ENCODE assay signal across 19 cellular contexts in the genomic region with DNA sequence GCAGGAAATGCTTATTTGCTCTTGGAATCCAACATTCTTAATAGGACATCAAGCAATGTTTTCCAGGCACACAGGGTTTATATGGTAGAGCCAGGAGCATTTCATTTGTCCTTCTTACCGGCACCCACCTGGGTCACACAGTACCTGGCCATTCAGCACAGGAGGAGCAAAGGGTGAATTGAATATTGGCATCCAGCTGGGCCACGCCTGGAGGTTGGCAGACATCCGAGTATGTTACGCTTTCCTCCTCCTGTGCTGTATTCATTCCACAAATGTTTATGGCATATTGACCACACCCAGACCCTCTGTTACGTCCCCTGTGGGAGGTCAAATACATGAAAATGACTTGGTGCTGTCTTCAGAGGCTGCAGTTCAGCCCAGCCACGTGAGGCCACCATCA.
A peak's percentile ranks its signal among the peaks of the same experiment; 100 is the strongest.
DNase-seq lines count a peak whose midpoint lies in the region; ATAC-seq and TF ChIP-seq lines count a peak whose summit lies in the region.
"Had no signal": no experiment of that assay in that cellular context is flagged by ENCODE, and none has a peak within 500 bp of the region (broad histone marks: within the 10 kb centered on the region; RNA-seq: fewer than 3 reads in every experiment).

No MANE protein-coding gene starts in this region.

- no peaks in the 10 kb centered on the region for H4K20me1 ChIP-seq in HCT116 (ENCODE audit: insufficient read depth)

- no peak overlapping the region for H3K27ac Mint-ChIP-seq in CD14-positive monocyte
- H3K27ac Mint-ChIP-seq: natural killer cell had no signal

- H3K4me3 ChIP-seq in AG10803 (ENCODE audit: low read length) = no peak overlapping the region
- no peak overlapping the region for H3K4me3 ChIP-seq in HCT116 (replicated peaks in 1 of 2; ENCODE audit: low read depth in 1 of 2, low read length in 2 of 2)
- no peak overlapping the region for H3K4me3 ChIP-seq in fibroblast of the aortic adventitia (ENCODE audit: low read depth, low read length)
- H3K4me3 ChIP-seq: lung, SK-N-MC, testis had no signal

- no TSS peak for BruUV-seq in HCT116 (replicated peaks; lab: Mats Ljungman, UMichigan)

- ATAC-seq in HCT116 (peak; percentile 74), HG03432 (IDR thresholded peaks at IDR 0.05; ENCODE audit: unreplicated experiment) (no peak), HG03025 (IDR thresholded peaks at IDR 0.05; ENCODE audit: low FRiP score, unreplicated experiment) (no peak)
- ATAC-seq: natural killer cell had no signal

- DNase-seq in AG10803 (ENCODE audit: low read depth) = peak; percentile 56
- DNase-seq in HCT116 (ENCODE audit: low read depth, low spot score) = peak; percentile 7
- no peak for DNase-seq in RWPE1 (ENCODE audit: low spot score)
- peak; percentile 53 for DNase-seq in fibroblast of the aortic adventitia (ENCODE audit: low read depth)
- no peak for DNase-seq in CD14-positive monocyte (ENCODE audit: low spot score)
- DNase-seq in activated CD4-positive, alpha-beta T cell treated with anti-CD3 and anti-CD28 coated beads for 1 hour = no peak
- DNase-seq: activated CD4-positive, alpha-beta T cell treated with anti-CD3 and anti-CD28 coated beads for 48 hours; activated CD8-positive, alpha-beta memory T cell treated with anti-CD3 and anti-CD28 coated beads, Interleukin-2, amount 50 U/mL, for 48 hours; Caco-2; KBM-7; natural killer cell; NCI-H1105 treated with DMSO at 0.1 percent for 48 hours; NCI-H446; posterior cingulate gyrus had no signal

- peaks cover 15% of the 10 kb centered on the region for H3K4me1 Mint-ChIP-seq in CD14-positive monocyte
- H3K4me1 Mint-ChIP-seq: natural killer cell had no signal

- intact Hi-C loops in HCT116 (cut with micrococcal nuclease) (no loop called here), CD14-positive monocyte (cut with micrococcal nuclease) (no loop called here)

- peak overlapping the region; percentile 2 for H2AFZ ChIP-seq in HCT116 (ENCODE audit: low read depth, low read length, poor library complexity, severe bottlenecking)

- no peak for TF ChIP-seq CTCF in AG10803 (conservative IDR thresholded peaks at IDR 0.05; ENCODE audit: low read length)
- no peak for TF ChIP-seq CTCF in HCT116 (IDR thresholded peaks at IDR 0.05 in 2 of 3, conservative IDR thresholded peaks at IDR 0.05 in 1 of 3; ENCODE audit: borderline replicate concordance in 1 of 3, insufficient read depth in 1 of 3, low read depth in 2 of 3, low read length in 2 of 3)
- no peak for TF ChIP-seq CTCF in RWPE1 (conservative IDR thresholded peaks at IDR 0.05; ENCODE audit: low read depth)
- no peak for TF ChIP-seq CTCF in fibroblast of the aortic adventitia (IDR thresholded peaks at IDR 0.05; ENCODE audit: insufficient read depth, low read length)
- no peak for TF ChIP-seq CTCF in CD14-positive monocyte (IDR thresholded peaks at IDR 0.05)

- H3K9me3 ChIP-seq in HCT116 (ENCODE audit: control insufficient read depth in 1 of 2, insufficient read depth in 1 of 2, low read depth in 1 of 2, low read length in 2 of 2) = no peaks in the 10 kb centered on the region
- H3K9me3 ChIP-seq: Caco-2, testis had no signal

- POLR2A ChIA-PET in HCT116 (lab: Charles Lee) (no interaction called here), RWPE1 (lab: Yijun Ruan, JAX; ENCODE audit: low non-redundant PET) (no interaction called here)

- peak overlapping the region; percentile 3; the same call in 1 of the 2 replicates for H3K4me2 ChIP-seq in HCT116 (ENCODE audit: low read length)

- H3K27me3 Mint-ChIP-seq in CD14-positive monocyte (ENCODE audit: low read depth in 3 of 3) = peaks cover 7 to 10% (median 9%) of the 10 kb centered on the region in 3 donors

- no peaks in the 10 kb centered on the region for H3K79me2 ChIP-seq in HCT116 (ENCODE audit: insufficient read depth, low read length)

- RAD21 ChIA-PET in HCT116 (lab: Charles Lee; ENCODE audit: low non-redundant PET in 1 of 2, low total read pairs in 2 of 2, uncharacterized antibody in 2 of 2, unreplicated experiment in 2 of 2) = no interaction called here

- H3K9me2 ChIP-seq in HCT116 (ENCODE audit: insufficient read depth) = no peaks in the 10 kb centered on the region

- no peaks in the 10 kb centered on the region for H3K9me3 Mint-ChIP-seq in CD14-positive monocyte
- H3K9me3 Mint-ChIP-seq: natural killer cell had no signal

- no peak for TF ChIP-seq POLR2A in HCT116 (IDR thresholded peaks at IDR 0.05; ENCODE audit: borderline replicate concordance, extremely low read depth, insufficient read depth, insufficient read length)

- H3K9ac ChIP-seq in HCT116 (ENCODE audit: low read length) = no peak overlapping the region

- H3K27ac ChIP-seq in HCT116 (ENCODE audit: low read depth, low read length) (no peak overlapping the region), RWPE1 (peak overlapping the region; percentile 81)
- H3K27ac ChIP-seq: SK-N-MC, testis had no signal

- TF ChIP-seq RAD21 in HCT116 (IDR thresholded peaks at IDR 0.05; ENCODE audit: low read depth) = no peak

- no peaks in the 10 kb centered on the region for H3K36me3 Mint-ChIP-seq in CD14-positive monocyte
- H3K36me3 Mint-ChIP-seq: natural killer cell had no signal

- 0 out of 2 replicates have a peak, but pooled peaks cover 3% of the 10 kb centered on the region for H3K27me3 ChIP-seq in HCT116 (ENCODE audit: insufficient read depth, low read length)
- H3K27me3 ChIP-seq: testis had no signal

- H3K4me1 ChIP-seq in HCT116 (ENCODE audit: control insufficient read depth in 1 of 2, insufficient read depth in 2 of 2, low read length in 2 of 2) = peaks cover 0 to 13% of the 10 kb centered on the region in 2 experiments; a peak in 3 of 4 replicates
- H3K4me1 ChIP-seq: Caco-2 had no signal

- CTCF ChIA-PET in HCT116 (lab: Charles Lee) (no interaction called here), RWPE1 (lab: Yijun Ruan, JAX) (interaction anchor here (1.6 kb wide), 1 partner anchor 125 kb away, joined by 7 read pairs; no protein-coding TSS in a partner anchor)

- H3K36me3 ChIP-seq in HCT116 (ENCODE audit: control insufficient read depth in 1 of 2, insufficient read depth in 2 of 2, low read length in 2 of 2) = no peaks in the 10 kb centered on the region

- no peak overlapping the region for H3K4me3 Mint-ChIP-seq in CD14-positive monocyte
- H3K4me3 Mint-ChIP-seq: natural killer cell had no signal

TF ChIP-seq in HCT116, 20 proteins besides CTCF, POLR2A, EP300 and RAD21:
- TF ChIP-seq FOSL1 (IDR thresholded peaks at IDR 0.05; ENCODE audit: low read depth) (no peak), CEBPB (IDR thresholded peaks at IDR 0.05; ENCODE audit: low read depth) (no peak), ZFX (IDR thresholded peaks at IDR 0.05) (no peak), EZH2phosphoT487 (IDR thresholded peaks at IDR 0.05; ENCODE audit: borderline replicate concordance) (no peak), SIN3A (IDR thresholded peaks at IDR 0.05; ENCODE audit: low read depth) (no peak), SRF (IDR thresholded peaks at IDR 0.05; ENCODE audit: low read depth) (no peak), JUND (IDR thresholded peaks at IDR 0.05) (no peak)
- TF ChIP-seq, protein P1, sequence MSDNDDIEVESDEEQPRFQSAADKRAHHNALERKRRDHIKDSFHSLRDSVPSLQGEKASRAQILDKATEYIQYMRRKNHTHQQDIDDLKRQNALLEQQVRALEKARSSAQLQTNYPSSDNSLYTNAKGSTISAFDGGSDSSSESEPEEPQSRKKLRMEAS (IDR thresholded peaks at IDR 0.05) = no peak
TF ChIP-seq in HCT116: peak in this region for 0.

Comparison
In these comparisons a context has a peak if more than half of its experiments do, and no peak if none do; other contexts are left out.
1. DNase-seq: peak in AG10803 (single experiment), HCT116 (single experiment) and fibroblast of the aortic adventitia (single experiment); none in RWPE1 (single experiment), CD14-positive monocyte (single experiment) and activated CD4-positive, alpha-beta T cell treated with anti-CD3 and anti-CD28 coated beads for 1 hour (single experiment).